Comparison of ENCODE assay signal across 22 cellular contexts in genomic region chr5:56825222-56825824, GRCh38. TPM values are rescaled to one million over a fixed set of nuclear protein-coding genes. Genes with fewer than 3 reads are reported as not detected.
A peak's percentile ranks its signal among the peaks of the same experiment; 100 is the strongest.
DNase-seq lines count a peak whose midpoint lies in the region; ATAC-seq, FAIRE-seq and TF ChIP-seq lines count a peak whose summit lies in the region.
"Had no signal": no experiment of that assay in that cellular context is flagged by ENCODE, and none has a peak within 500 bp of the region (broad histone marks: within the 10 kb centered on the region; RNA-seq: fewer than 3 reads in every experiment).

No MANE protein-coding gene starts in this region.

- H2BK120ac ChIP-seq in H1 (replicated peaks; ENCODE audit: low read depth, low read length) = no peak overlapping the region

- no peak overlapping the region for H2AK5ac ChIP-seq in H1 (ENCODE audit: low read depth, low read length)

- no peak for FAIRE-seq in H1 (lab: Jason Lieb, UNC)
- FAIRE-seq: G401.6, GM12878 had no signal

- TF ChIP-seq POLR2A in H1 (IDR thresholded peaks at IDR 0.05; ENCODE audit: control extremely low read depth in 1 of 2, low read depth in 2 of 2, low read length in 2 of 2) (no peak), heart left ventricle (IDR thresholded peaks at IDR 0.05) (no peak)

- H3K4me1 Mint-ChIP-seq in activated naive CD4-positive, alpha-beta T cell treated with anti-CD3 and anti-CD28 coated beads, Interleukin-2, amount 50 U/mL, for 24 hours = peaks cover 91% of the 10 kb centered on the region
- peaks cover 57 to 83% of the 10 kb centered on the region in 2 donors for H3K4me1 Mint-ChIP-seq in stimulated activated naive B cell treated with anti-CD40 and anti-IgM and Interleukin-4, amounts not matched to agents 10 μg/mL and 1 μg/mL and 100 μg/mL, for 72 hours

- CTCF ChIA-PET in H1 (lab: Charles Lee; ENCODE audit: partially characterized antibody) (interaction anchor here (2.5 to 4.2 kb wide), 3 partner anchors 12 to 553 kb away, joined by 9 to 52 read pairs (median 22); no protein-coding TSS in a partner anchor), OCI-LY7 (lab: Charles Lee; ENCODE audit: unreplicated experiment) (no interaction called here)

- peaks cover 0 to 82% of the 10 kb centered on the region in 2 experiments; a peak in 2 of 4 replicates for H3K79me2 ChIP-seq in H1 (ENCODE audit: control insufficient read depth in 1 of 2, insufficient read depth in 2 of 2, low read length in 2 of 2)
- peaks cover 98% of the 10 kb centered on the region for H3K79me2 ChIP-seq in OCI-LY7 (ENCODE audit: insufficient read depth, low read depth, low read length)

- H3K23me2 ChIP-seq in H1 (ENCODE audit: low read depth, low read length) = no peaks in the 10 kb centered on the region

- H4K8ac ChIP-seq in H1 (ENCODE audit: extremely low read depth, insufficient read depth, low read length) = no peak overlapping the region

- TF ChIP-seq RAD21 in H1 (IDR thresholded peaks at IDR 0.05 in 1 of 2, conservative IDR thresholded peaks at IDR 0.05 in 1 of 2; ENCODE audit: low read depth in 2 of 2, low read length in 2 of 2) = no peak

- H3K9me2 ChIP-seq in OCI-LY7 (ENCODE audit: insufficient read depth, low read length) = no peaks in the 10 kb centered on the region

- H3K4me2 ChIP-seq in H1 (ENCODE audit: insufficient read depth in 1 of 2, low read depth in 2 of 2, low read length in 2 of 2) (no peak overlapping the region; a peak in 1 of 4 replicates), OCI-LY7 (ENCODE audit: low read length) (no peak overlapping the region)

- H2BK15ac ChIP-seq in H1 (ENCODE audit: low read length) = no peak overlapping the region

- H3K79me1 ChIP-seq in H1 (ENCODE audit: low read depth, low read length) = peaks cover 9% of the 10 kb centered on the region

- no peak overlapping the region for H3K23ac ChIP-seq in H1 (ENCODE audit: insufficient read length)

- no peak overlapping the region for H3K9ac ChIP-seq in H1 (replicated peaks in 1 of 4; ENCODE audit: extremely low read depth in 1 of 4, low read depth in 3 of 4, low read length in 3 of 4)

- no peak for TF ChIP-seq CTCF in H1 (IDR thresholded peaks at IDR 0.05; ENCODE audit: control extremely low read depth in 1 of 3, insufficient read depth in 1 of 3, low read depth in 1 of 3, low read length in 3 of 3)
- TF ChIP-seq CTCF in heart left ventricle (IDR thresholded peaks at IDR 0.05) = no peak
- no peak for TF ChIP-seq CTCF in OCI-LY7 (conservative IDR thresholded peaks at IDR 0.05; ENCODE audit: low read length)

- no TSS peak for BruUV-seq in OCI-LY7 (replicated peaks; lab: Mats Ljungman, UMichigan)

- peaks cover 6% of the 10 kb centered on the region for H3K36me3 Mint-ChIP-seq in activated naive CD4-positive, alpha-beta T cell treated with anti-CD3 and anti-CD28 coated beads, Interleukin-2, amount 50 U/mL, for 24 hours
- H3K36me3 Mint-ChIP-seq in stimulated activated naive B cell treated with anti-CD40 and anti-IgM and Interleukin-4, amounts not matched to agents 10 μg/mL and 1 μg/mL and 100 μg/mL, for 72 hours = peaks cover 27 to 32% of the 10 kb centered on the region in 2 donors

- no peak overlapping the region for H4K5ac ChIP-seq in H1 (ENCODE audit: insufficient read length, low read depth, low read length)

- TF ChIP-seq EP300 in H1 (IDR thresholded peaks at IDR 0.05; ENCODE audit: borderline replicate concordance in 1 of 2, low read depth in 2 of 2, low read length in 2 of 2) = no peak

- H4K20me1 ChIP-seq in H1 (replicated peaks in 1 of 2; ENCODE audit: control insufficient read depth in 1 of 2, insufficient read depth in 2 of 2, low read length in 2 of 2) (peaks cover 0 to 6% of the 10 kb centered on the region in 2 experiments), OCI-LY7 (ENCODE audit: insufficient read depth, low read length) (peaks cover 35% of the 10 kb centered on the region; the same call in 1 of the 2 replicates)

- H3K27ac Mint-ChIP-seq in activated naive CD4-positive, alpha-beta T cell treated with anti-CD3 and anti-CD28 coated beads, Interleukin-2, amount 50 U/mL, for 24 hours = peak overlapping the region; percentile 88
- peak overlapping the region; percentile 56 for H3K27ac Mint-ChIP-seq in stimulated activated naive B cell treated with anti-CD40 and anti-IgM and Interleukin-4, amounts not matched to agents 10 μg/mL and 1 μg/mL and 100 μg/mL, for 72 hours
- H3K27ac Mint-ChIP-seq: activated naive CD8-positive, alpha-beta T cell treated with anti-CD3 and anti-CD28 coated beads, Interleukin-2, amount 10 ng/mL, durations not matched to agents 7 days and 5 days had no signal

- no peak overlapping the region for H4K91ac ChIP-seq in H1 (replicated peaks; ENCODE audit: insufficient read length, low read length)

- no peak overlapping the region for H2AFZ ChIP-seq in H1 (ENCODE audit: low read length)
- no peak overlapping the region for H2AFZ ChIP-seq in OCI-LY7 (ENCODE audit: low read length)

- no peak for DNase-seq in activated naive CD4-positive, alpha-beta T cell (lab: John Stamatoyannopoulos, UW)
- DNase-seq in NCI-H69 (lab: John Stamatoyannopoulos, UW) = peak; percentile 31
- DNase-seq in H1 (ENCODE audit: low read depth in 1 of 2, low spot score in 2 of 2) = no peak
- no peak for DNase-seq in stimulated activated naive B cell treated with anti-CD40 and anti-IgM and Interleukin-4, amounts not matched to agents 10 μg/mL and 1 μg/mL and 100 μg/mL, for 72 hours
- no peak for DNase-seq in heart left ventricle
- DNase-seq in OCI-LY7 (ENCODE audit: low spot score) = no peak
- DNase-seq: activated CD4-positive, alpha-beta T cell treated with anti-CD3 and anti-CD28 coated beads for 48 hours; activated naive CD8-positive, alpha-beta T cell treated with anti-CD3 and anti-CD28 coated beads, Interleukin-2, amount 10 ng/mL, durations not matched to agents 7 days and 5 days; activated T-cell treated with anti-CD3 and anti-CD28 coated beads for 4 hours; brain microvascular endothelial cell; NCI-H2081 treated with DMSO at 0.1 percent for 48 hours; NCI-H524 treated with DMSO at 0.1 percent for 48 hours; stimulated activated CD4-positive, alpha-beta T cell treated with anti-CD3 and anti-CD28 coated beads, Interleukin-12 subunit alpha, Interleukin-12 subunit beta, amount 100 ng/mL, for 4 hours; stimulated activated naive CD4-positive, alpha-beta T cell treated with Interleukin-2 at 50 U/mL for 16 hours; T1000; upper lobe of left lung had no signal

- H2BK5ac ChIP-seq in H1 (ENCODE audit: low read depth, low read length) = no peak overlapping the region

- no peak for ATAC-seq in stimulated activated naive B cell treated with anti-CD40 and anti-IgM and Interleukin-4, amounts not matched to agents 10 μg/mL and 1 μg/mL and 100 μg/mL, for 72 hours (replicated peaks)
- no peak for ATAC-seq in heart left ventricle
- ATAC-seq in GM18858 (IDR thresholded peaks at IDR 0.05; ENCODE audit: unreplicated experiment) = no peak
- ATAC-seq: esophagus mucosa, GM12878 had no signal

- WGBS in H1 (ENCODE audit: extremely low coverage in 1 of 2, insufficient coverage in 1 of 2, insufficient read length in 1 of 2, insufficient replicate concordance in 2 of 2, low coverage in 1 of 2, low lambda C conversion rate in 2 of 2, missing lambda C conversion rate in 1 of 2), 2 experiments = 85% methylated on average over 3 of the region's 3 CpGs; no CpG with 5 or more reads in 1 of the 2 experiments
- 92 to 97% (median 93%) methylated on average over 3 of the region's 3 CpGs for WGBS in heart left ventricle, 4 donors

- no peak overlapping the region for H3K4ac ChIP-seq in H1 (replicated peaks; ENCODE audit: insufficient read length, low read depth, low read length)

- no peak overlapping the region for H3K4me3 ChIP-seq in H1 (ENCODE audit: extremely low read depth in 1 of 4, insufficient read depth in 2 of 4, low read depth in 3 of 4, low read length in 4 of 4)
- no peak overlapping the region for H3K4me3 ChIP-seq in heart left ventricle
- H3K4me3 ChIP-seq in OCI-LY7 (ENCODE audit: low read depth, low read length, poor library complexity, severe bottlenecking) = no peak overlapping the region
- H3K4me3 ChIP-seq: GM12878, lung, upper lobe of left lung had no signal

- H3K27me3 Mint-ChIP-seq in activated naive CD4-positive, alpha-beta T cell treated with anti-CD3 and anti-CD28 coated beads, Interleukin-2, amount 50 U/mL, for 24 hours = no peaks in the 10 kb centered on the region
- no peaks in the 10 kb centered on the region for H3K27me3 Mint-ChIP-seq in stimulated activated naive B cell treated with anti-CD40 and anti-IgM and Interleukin-4, amounts not matched to agents 10 μg/mL and 1 μg/mL and 100 μg/mL, for 72 hours
- H3K27me3 Mint-ChIP-seq: activated naive CD8-positive, alpha-beta T cell treated with anti-CD3 and anti-CD28 coated beads, Interleukin-2, amount 10 ng/mL, durations not matched to agents 7 days and 5 days had no signal

- H2BK20ac ChIP-seq in H1 (ENCODE audit: low read length) = peak overlapping the region; percentile 48; the same call in 1 of the 2 replicates

- H3K27ac ChIP-seq in H1 (ENCODE audit: low read depth, low read length) (no peak overlapping the region), heart left ventricle (no peak overlapping the region), OCI-LY7 (ENCODE audit: low read depth, low read length, poor library complexity, severe bottlenecking) (no peak overlapping the region)
- H3K27ac ChIP-seq: brain microvascular endothelial cell, upper lobe of left lung had no signal

- no peak overlapping the region for H3K18ac ChIP-seq in H1 (ENCODE audit: extremely low read depth, low read length)

- no peak overlapping the region for H2BK12ac ChIP-seq in H1 (ENCODE audit: low read depth, low read length)

- H3K9me3 ChIP-seq in H1 (ENCODE audit: insufficient read depth in 2 of 2, low read depth in 1 of 2, low read length in 1 of 2) (no peaks in the 10 kb centered on the region), heart left ventricle (no peaks in the 10 kb centered on the region), OCI-LY7 (ENCODE audit: low read length) (no peaks in the 10 kb centered on the region)
- H3K9me3 ChIP-seq: upper lobe of left lung had no signal

- no peak overlapping the region for H3K56ac ChIP-seq in H1 (replicated peaks; ENCODE audit: insufficient read length, low read depth, low read length)

- H3K4me1 ChIP-seq in H1 (replicated peaks in 1 of 4; ENCODE audit: control insufficient read depth in 3 of 4, insufficient read depth in 4 of 4, low read length in 3 of 4) = peaks cover 0 to 9% (median 6%) of the 10 kb centered on the region in 4 experiments; a peak in 4 of 7 replicates
- H3K4me1 ChIP-seq in heart left ventricle = peaks cover 0 to 100% (median 55%) of the 10 kb centered on the region in 12 donors
- peaks cover 54% of the 10 kb centered on the region for H3K4me1 ChIP-seq in OCI-LY7 (ENCODE audit: insufficient read depth, low read length, poor library complexity, severe bottlenecking)

- H3K27me3 ChIP-seq in H1 (replicated peaks in 1 of 4; ENCODE audit: control insufficient read depth in 3 of 4, extremely low read depth in 1 of 4, insufficient read depth in 3 of 4, low read length in 3 of 4) = no peaks in the 10 kb centered on the region
- no peaks in the 10 kb centered on the region for H3K27me3 ChIP-seq in heart left ventricle
- H3K27me3 ChIP-seq: brain microvascular endothelial cell, upper lobe of left lung had no signal

- H3K36me3 ChIP-seq in H1 (ENCODE audit: control insufficient read depth in 2 of 4, insufficient read depth in 4 of 4, low read length in 3 of 4) (no peaks in the 10 kb centered on the region), heart left ventricle (no peaks in the 10 kb centered on the region), OCI-LY7 (ENCODE audit: insufficient read depth, low read length) (peaks cover 18% of the 10 kb centered on the region)
- H3K36me3 ChIP-seq: brain microvascular endothelial cell, upper lobe of left lung had no signal

- no peak overlapping the region for H3K4me3 Mint-ChIP-seq in activated naive CD4-positive, alpha-beta T cell treated with anti-CD3 and anti-CD28 coated beads, Interleukin-2, amount 50 U/mL, for 24 hours
- no peak overlapping the region for H3K4me3 Mint-ChIP-seq in stimulated activated naive B cell treated with anti-CD40 and anti-IgM and Interleukin-4, amounts not matched to agents 10 μg/mL and 1 μg/mL and 100 μg/mL, for 72 hours
- H3K4me3 Mint-ChIP-seq: activated naive CD8-positive, alpha-beta T cell treated with anti-CD3 and anti-CD28 coated beads, Interleukin-2, amount 10 ng/mL, durations not matched to agents 7 days and 5 days had no signal

- intact Hi-C loops in heart left ventricle (cut with DNase I) = no loop called here
- intact Hi-C loops in OCI-LY7 (cut with micrococcal nuclease; ENCODE audit: unreplicated experiment) = no loop called here

- no peaks in the 10 kb centered on the region for H3K9me3 Mint-ChIP-seq in activated naive CD4-positive, alpha-beta T cell treated with anti-CD3 and anti-CD28 coated beads, Interleukin-2, amount 50 U/mL, for 24 hours
- H3K9me3 Mint-ChIP-seq in stimulated activated naive B cell treated with anti-CD40 and anti-IgM and Interleukin-4, amounts not matched to agents 10 μg/mL and 1 μg/mL and 100 μg/mL, for 72 hours = no peaks in the 10 kb centered on the region
- H3K9me3 Mint-ChIP-seq: activated naive CD8-positive, alpha-beta T cell treated with anti-CD3 and anti-CD28 coated beads, Interleukin-2, amount 10 ng/mL, durations not matched to agents 7 days and 5 days had no signal

- no peak overlapping the region for H3K14ac ChIP-seq in H1 (ENCODE audit: insufficient read length)

- POLR2A ChIA-PET in H1 (lab: Charles Lee; ENCODE audit: partially characterized antibody) = interaction anchor here (0.6 kb wide), 1 partner anchor 66 kb away, joined by 3 read pairs; no protein-coding TSS in a partner anchor
- POLR2A ChIA-PET in OCI-LY7 (lab: Charles Lee) = interaction anchor here (0.5 to 4.5 kb wide), 3 partner anchors 12 to 257 kb away, joined by 3 to 21 read pairs (median 3); no protein-coding TSS in a partner anchor

RNA-seq across cellular contexts. Expression of gene MAP3K1, which starts 10.0 kb away (rescaled TPM):
- 11.4 and 11.8 TPM in 2 replicates for total RNA-seq in H1 (2021; fragmentation: NEBNext Ultra II Directional; extraction: Animal tissue kit (Norgen Biotek cat#: 25700))
- polyA plus RNA-seq in H1 (2011; rRNA removed) (1.7 and 3.9 TPM in 2 replicates), heart left ventricle (1 to 10 TPM; 2.1 to 2.9 TPM)
- 3.9 TPM for polyA plus RNA-seq in H1 (2011; cell fraction: cytosol; rRNA removed)
- 2.8 TPM for polyA plus RNA-seq in H1 (2011; cell fraction: nucleus; rRNA removed)
- polyA plus RNA-seq in H1 (2012, experiment 1 of 2) = 2.8 to 5.7 TPM (median 4.2 TPM) in 4 replicates
- polyA plus RNA-seq in H1 (2012, experiment 2 of 2) = 0.52 TPM
- polyA plus RNA-seq in H1 (2013, experiment 1 of 2) = 5.5 TPM
- polyA plus RNA-seq in H1 (2013, experiment 2 of 2) = 5.5 TPM
- 13.9 and 18.7 TPM in 2 replicates for polyA minus RNA-seq in H1 (2011; rRNA and poly(A)+ RNA removed)
- polyA minus RNA-seq in H1 (2011; cell fraction: cytosol; rRNA and poly(A)+ RNA removed) = 8.1 TPM
- polyA minus RNA-seq in H1 (2011; cell fraction: nucleus; rRNA and poly(A)+ RNA removed) = 10.2 TPM
- total RNA-seq in heart left ventricle (10 to 100 TPM in 2 of 9 donors, 1 to 10 TPM in 7; 4.5 to 19.5 (median 7.2) TPM), OCI-LY7 (2022) (29.4 and 31.5 TPM in 2 replicates)
- total RNA-seq in OCI-LY7 (2014; rRNA removed; shearing (Covaris generic)) = 25.9 and 29.9 TPM in 2 replicates
